In genomic region chr18:58213931-58214431, GRCh38 we compare ENCODE assay signal across 15 cellular contexts.
DNase-seq lines count a peak whose midpoint lies in the region; ATAC-seq, FAIRE-seq and TF ChIP-seq lines count a peak whose summit lies in the region.
"Had no signal": no experiment of that assay in that cellular context is flagged by ENCODE, and none has a peak within 500 bp of the region (broad histone marks: within the 10 kb centered on the region; RNA-seq: fewer than 3 reads in every experiment).

No MANE protein-coding gene starts in this region.

- no peak overlapping the region for H3K27ac Mint-ChIP-seq in activated naive CD4-positive, alpha-beta T cell treated with anti-CD3 and anti-CD28 coated beads, Interleukin-2, amount 10 ng/mL, durations not matched to agents 7 days and 5 days

- peaks cover 16% of the 10 kb centered on the region for H3K4me1 Mint-ChIP-seq in activated naive CD4-positive, alpha-beta T cell treated with anti-CD3 and anti-CD28 coated beads, Interleukin-2, amount 10 ng/mL, durations not matched to agents 7 days and 5 days

- no peak overlapping the region for H2AFZ ChIP-seq in ACC112 (ENCODE audit: low read length, unreplicated experiment)

- CTCF ChIA-PET in activated naive CD4-positive, alpha-beta T cell treated with anti-CD3 and anti-CD28 coated beads, Interleukin-2, amount 10 ng/mL, durations not matched to agents 7 days and 5 days (lab: Charles Lee) = no interaction called here

- peak overlapping the region; percentile 83 for H3K27ac ChIP-seq in ACC112 (ENCODE audit: low read depth, low read length)
- H3K27ac ChIP-seq in brain microvascular endothelial cell = peak overlapping the region; percentile 87

- peak; percentile 33 for FAIRE-seq in HTR-8/SVneo (lab: Jason Lieb, UNC)

- ATAC-seq in HG02973 (IDR thresholded peaks at IDR 0.05; ENCODE audit: unreplicated experiment) = no peak
- no peak for ATAC-seq in GM19023 (IDR thresholded peaks at IDR 0.05; ENCODE audit: unreplicated experiment)
- ATAC-seq: mucosa of descending colon, Right ventricle myocardium inferior had no signal

- in situ Hi-C loops in brain microvascular endothelial cell (cut with HindIII; ENCODE audit: low pct_ligation_motif_present, low sequenced_read_pairs) = no loop called here

- H3K27me3 Mint-ChIP-seq in activated naive CD4-positive, alpha-beta T cell treated with anti-CD3 and anti-CD28 coated beads, Interleukin-2, amount 10 ng/mL, durations not matched to agents 7 days and 5 days = peaks cover 17% of the 10 kb centered on the region

- H3K4me3 ChIP-seq in ACC112 (ENCODE audit: low read depth, low read length) (no peak overlapping the region), brain microvascular endothelial cell (ENCODE audit: low read depth, low read length) (no peak overlapping the region)
- H3K4me3 ChIP-seq: mucosa of descending colon had no signal

- H3K27me3 ChIP-seq in ACC112 (ENCODE audit: insufficient read depth, low read length) = no peaks in the 10 kb centered on the region
- H3K27me3 ChIP-seq in brain microvascular endothelial cell (replicated peaks) = no peaks in the 10 kb centered on the region

- H3K79me2 ChIP-seq in ACC112 (ENCODE audit: control insufficient read depth, insufficient read depth, low read length, unreplicated experiment) = peaks cover 2% of the 10 kb centered on the region

- no peak for TF ChIP-seq CTCF in brain microvascular endothelial cell (IDR thresholded peaks at IDR 0.05; ENCODE audit: low read depth, low read length, missing control alignments)

- no peaks in the 10 kb centered on the region for H3K36me3 Mint-ChIP-seq in activated naive CD4-positive, alpha-beta T cell treated with anti-CD3 and anti-CD28 coated beads, Interleukin-2, amount 10 ng/mL, durations not matched to agents 7 days and 5 days

- DNase-seq in HTR-8/SVneo (ENCODE audit: insufficient read length, low spot score) (no peak), brain microvascular endothelial cell (peak; percentile 59), kidney tubule cell (ENCODE audit: low spot score) (peak; percentile 90), NCI-H1436 treated with DMSO at 0.1 percent for 48 hours (lab: John Stamatoyannopoulos, UW) (no peak)
- DNase-seq in activated naive CD4-positive, alpha-beta T cell treated with anti-CD3 and anti-CD28 coated beads, Interleukin-2, amount 10 ng/mL, durations not matched to agents 7 days and 5 days = no peak
- DNase-seq: activated CD4-positive, CD25-positive, alpha-beta regulatory T cell; activated T-cell treated with anti-CD3 and anti-CD28 coated beads for 4 hours; amygdala; NCI-H510A; retina had no signal

- no peak overlapping the region for H3K4me3 Mint-ChIP-seq in activated naive CD4-positive, alpha-beta T cell treated with anti-CD3 and anti-CD28 coated beads, Interleukin-2, amount 10 ng/mL, durations not matched to agents 7 days and 5 days

- no peaks in the 10 kb centered on the region for H3K9me3 Mint-ChIP-seq in activated naive CD4-positive, alpha-beta T cell treated with anti-CD3 and anti-CD28 coated beads, Interleukin-2, amount 10 ng/mL, durations not matched to agents 7 days and 5 days

- peaks cover 69% of the 10 kb centered on the region for H3K4me1 ChIP-seq in ACC112 (ENCODE audit: control insufficient read depth, insufficient read depth, low read length, unreplicated experiment)

- no peaks in the 10 kb centered on the region for H3K36me3 ChIP-seq in ACC112 (ENCODE audit: insufficient read depth, low read length)
- no peaks in the 10 kb centered on the region for H3K36me3 ChIP-seq in brain microvascular endothelial cell (replicated peaks)

Comparison
In these comparisons a context has a peak if more than half of its experiments do, and no peak if none do; other contexts are left out.
1. DNase-seq: peak in brain microvascular endothelial cell (single experiment) and kidney tubule cell (single experiment); none in HTR-8/SVneo (single experiment), activated naive CD4-positive, alpha-beta T cell treated with anti-CD3 and anti-CD28 coated beads, Interleukin-2, amount 10 ng/mL, durations not matched to agents 7 days and 5 days (single experiment) and NCI-H1436 treated with DMSO at 0.1 percent for 48 hours (single experiment).